ENCODE assay signal across 8 cellular contexts in genomic region chr10:73786512-73786885, GRCh38. TPM values are rescaled to one million over a fixed set of nuclear protein-coding genes. Genes with fewer than 3 reads are reported as not detected.
DNase-seq lines count a peak whose midpoint lies in the region; ATAC-seq and TF ChIP-seq lines count a peak whose summit lies in the region.

No MANE protein-coding gene starts in this region.

- 24 to 34% methylated on average over 2 of the region's 2 CpGs for WGBS in endodermal cell (ENCODE audit: insufficient coverage in 1 of 2, insufficient read length in 1 of 2), 2 experiments

- H3K4me1 ChIP-seq in CD4-positive, alpha-beta memory T cell (ENCODE audit: insufficient read depth, low read length), result peaks cover 43% of the 10 kb centered on the region
- peaks cover 7% of the 10 kb centered on the region for H3K4me1 ChIP-seq in endodermal cell (ENCODE audit: control insufficient read depth, insufficient read depth, low read length)
- H3K4me1 ChIP-seq in neutrophil (ENCODE audit: control insufficient read depth in 1 of 2, insufficient read depth in 1 of 2, low read depth in 1 of 2, low read length in 1 of 2), result peaks cover 34 to 35% of the 10 kb centered on the region in 2 experiments

- CTCF ChIA-PET in CD4-positive, alpha-beta memory T cell (lab: Charles Lee; ENCODE audit: partially characterized antibody), result interaction anchor here (1.3 to 2.2 kb wide), 5 partner anchors 8 to 43 kb away, joined by 5 to 14 read pairs (median 6); partner anchors contain the start of gene SEC24C

- no peaks in the 10 kb centered on the region for H3K9me3 ChIP-seq in CD4-positive, alpha-beta memory T cell (ENCODE audit: control insufficient read depth in 1 of 2, low read length in 2 of 2)
- H3K9me3 ChIP-seq in endodermal cell (ENCODE audit: control insufficient read depth, low read length), result no peaks in the 10 kb centered on the region
- H3K9me3 ChIP-seq in neutrophil, result no peaks in the 10 kb centered on the region

- peaks cover 26% of the 10 kb centered on the region for H3K36me3 ChIP-seq in CD4-positive, alpha-beta memory T cell (ENCODE audit: insufficient read depth, low read length)
- H3K36me3 ChIP-seq in endodermal cell (ENCODE audit: control insufficient read depth, insufficient read depth, low read length) (peaks cover 24% of the 10 kb centered on the region), neutrophil (peaks cover 33% of the 10 kb centered on the region)

- POLR2A ChIA-PET in CD4-positive, alpha-beta memory T cell (lab: Charles Lee; ENCODE audit: partially characterized antibody), result interaction anchor here (0.6 to 10.8 kb wide), 8 partner anchors 12 to 56 kb away, joined by 3 to 286 read pairs (median 10); partner anchors contain the start of gene SEC24C

- DNase-seq in CD4-positive, alpha-beta memory T cell, result no peak
- DNase-seq in NB4 (ENCODE audit: low read depth) (no peak), endodermal cell (peak; percentile 56), COLO829 (ENCODE audit: low spot score) (no peak)
- no peak for DNase-seq in activated effector memory CD4-positive, alpha-beta T cell treated with Interleukin-2 at 50 U/mL for 16 hours

- H3K4me1 Mint-ChIP-seq in CD4-positive, alpha-beta memory T cell, result peaks cover 29 to 56% (median 42%) of the 10 kb centered on the region in 4 donors
- H3K4me1 Mint-ChIP-seq in endodermal cell, result peaks cover 14% of the 10 kb centered on the region

- TF ChIP-seq POLR2A in NB4 (IDR thresholded peaks at IDR 0.05; ENCODE audit: extremely low read depth, insufficient read length), result no peak

- peak overlapping the region; percentile 89 to 97 (median 95) for H3K27ac Mint-ChIP-seq in CD4-positive, alpha-beta memory T cell
- H3K27ac Mint-ChIP-seq in endodermal cell, result peak overlapping the region; percentile 85

- H3K4me3 ChIP-seq in CD4-positive, alpha-beta memory T cell (ENCODE audit: low read length in 2 of 2), result peak overlapping the region; percentile 62 to 64
- peak overlapping the region; percentile 76 for H3K4me3 ChIP-seq in NB4 (ENCODE audit: low read depth, low read length)
- peak overlapping the region; percentile 96 for H3K4me3 ChIP-seq in endodermal cell (ENCODE audit: low read length)
- H3K4me3 ChIP-seq in neutrophil (ENCODE audit: low read depth in 1 of 2, low read length in 1 of 2), result peak overlapping the region; percentile 90 to 97

- peaks cover 20 to 51% of the 10 kb centered on the region in 2 donors for H3K36me3 Mint-ChIP-seq in CD4-positive, alpha-beta memory T cell
- H3K36me3 Mint-ChIP-seq in endodermal cell (ENCODE audit: low read depth), result peaks cover 19% of the 10 kb centered on the region

- peak overlapping the region; percentile 65 for H3K9ac ChIP-seq in endodermal cell (ENCODE audit: extremely low read depth, low read length, poor library complexity, severe bottlenecking)

- ATAC-seq in GM19328 (IDR thresholded peaks at IDR 0.05; ENCODE audit: unreplicated experiment) (no peak), HG03432 (IDR thresholded peaks at IDR 0.05; ENCODE audit: unreplicated experiment) (no peak)

- H3K4me3 Mint-ChIP-seq in CD4-positive, alpha-beta memory T cell, result peak overlapping the region; percentile 91 to 99 (median 94)
- peak overlapping the region; percentile 97 for H3K4me3 Mint-ChIP-seq in endodermal cell

- no peaks in the 10 kb centered on the region for H3K27me3 ChIP-seq in CD4-positive, alpha-beta memory T cell (ENCODE audit: insufficient read depth, low read length)
- H3K27me3 ChIP-seq in endodermal cell (ENCODE audit: control insufficient read depth, insufficient read depth, low read length, poor library complexity, severe bottlenecking) (no peaks in the 10 kb centered on the region), neutrophil (no peaks in the 10 kb centered on the region)

- peak; percentile 7 for TF ChIP-seq CTCF in NB4 (IDR thresholded peaks at IDR 0.05; ENCODE audit: low read depth, low read length)
- TF ChIP-seq CTCF in endodermal cell (conservative IDR thresholded peaks at IDR 0.05), result no peak
- no peak for TF ChIP-seq CTCF in neutrophil (IDR thresholded peaks at IDR 0.05)

- intact Hi-C loops in CD4-positive, alpha-beta memory T cell (cut with micrococcal nuclease), result loop anchor here (5.0 to 10.0 kb wide), 3 partner anchors 1038 to 1448 kb away; partner anchors contain the start of genes COMTD1, KAT6B and SAMD8

- H3K9me3 Mint-ChIP-seq in CD4-positive, alpha-beta memory T cell, result peaks cover 0 to 3% (median 0%) of the 10 kb centered on the region in 8 donors
- no peaks in the 10 kb centered on the region for H3K9me3 Mint-ChIP-seq in endodermal cell

- H3K27ac ChIP-seq in CD4-positive, alpha-beta memory T cell (ENCODE audit: low read depth, low read length), result peak overlapping the region; percentile 77
- H3K27ac ChIP-seq in endodermal cell (ENCODE audit: low read depth, low read length) (no peak overlapping the region), neutrophil (peak overlapping the region; percentile 98)

- peaks cover 2% of the 10 kb centered on the region in 2 donors for H3K27me3 Mint-ChIP-seq in CD4-positive, alpha-beta memory T cell
- H3K27me3 Mint-ChIP-seq in endodermal cell (ENCODE audit: insufficient read depth), result no peaks in the 10 kb centered on the region

RNA-seq across cellular contexts. Expression of gene ZSWIM8, which starts 1.1 kb away (rescaled TPM):
- 100 to 1,000 TPM in 1 of 2 experiments, 10 to 100 TPM in 1; 93.3 to 100 TPM for total RNA-seq in CD4-positive, alpha-beta memory T cell
- polyA plus RNA-seq in CD4-positive, alpha-beta memory T cell, result 10 to 100 TPM in 1 of 2 donors, 1 to 10 TPM in 1; 4.5 to 24.6 TPM
- 10 to 100 TPM; 75.9 to 79.8 TPM for total RNA-seq in endodermal cell
- polyA plus RNA-seq in endodermal cell (2013, experiment 1 of 2), result 86.6 TPM
- polyA plus RNA-seq in endodermal cell (2013, experiment 2 of 2), result 82.6 TPM

RNA-seq across cellular contexts. Expression of gene CHCHD1, which starts 4.7 kb away (rescaled TPM):
- total RNA-seq in CD4-positive, alpha-beta memory T cell, result 10 to 100 TPM; 21.8 to 24.0 TPM
- polyA plus RNA-seq in CD4-positive, alpha-beta memory T cell, result 10 to 100 TPM; 33.1 to 56.0 TPM
- 10 to 100 TPM; 37.6 to 49.3 TPM for total RNA-seq in endodermal cell
- polyA plus RNA-seq in endodermal cell (2013, experiment 1 of 2), result 74.8 TPM
- polyA plus RNA-seq in endodermal cell (2013, experiment 2 of 2), result 73.7 TPM

RNA-seq across cellular contexts. Expression of gene NDST2, which starts 24.9 kb away (rescaled TPM):
- 10 to 100 TPM; 84.8 to 87.7 TPM for total RNA-seq in CD4-positive, alpha-beta memory T cell
- 10 to 100 TPM; 14.4 to 33.7 TPM for polyA plus RNA-seq in CD4-positive, alpha-beta memory T cell
- 10 to 100 TPM; 19.6 to 20.3 TPM for total RNA-seq in endodermal cell
- 23.6 TPM for polyA plus RNA-seq in endodermal cell (2013, experiment 1 of 2)
- 15.4 TPM for polyA plus RNA-seq in endodermal cell (2013, experiment 2 of 2)

RNA-seq across cellular contexts. Expression of gene SEC24C, which starts 42.3 kb away (rescaled TPM):
- 100 to 1,000 TPM; 126 to 127 TPM for total RNA-seq in CD4-positive, alpha-beta memory T cell
- polyA plus RNA-seq in CD4-positive, alpha-beta memory T cell, result 10 to 100 TPM; 32.5 to 68.6 TPM
- 10 to 100 TPM; 63.2 to 71.4 TPM for total RNA-seq in endodermal cell
- 66.6 TPM for polyA plus RNA-seq in endodermal cell (2013, experiment 1 of 2)
- 59.0 TPM for polyA plus RNA-seq in endodermal cell (2013, experiment 2 of 2)

Comparison
In these comparisons a context has a peak if more than half of its experiments do, and no peak if none do; other contexts are left out.
1. RNA of gene NDST2, which starts 24.9 kb away (total RNA-seq): 84.8 to 87.7 TPM in CD4-positive, alpha-beta memory T cell; 19.6 to 20.3 TPM in endodermal cell; every median in the first group is over 4 times any median in the second.
2. Peak in every context shown above with its lines, with median percentiles within 50 percentile points of each other: H3K4me3 ChIP-seq.